ENCODE assay signal across 20 cellular contexts in the genomic region with DNA sequence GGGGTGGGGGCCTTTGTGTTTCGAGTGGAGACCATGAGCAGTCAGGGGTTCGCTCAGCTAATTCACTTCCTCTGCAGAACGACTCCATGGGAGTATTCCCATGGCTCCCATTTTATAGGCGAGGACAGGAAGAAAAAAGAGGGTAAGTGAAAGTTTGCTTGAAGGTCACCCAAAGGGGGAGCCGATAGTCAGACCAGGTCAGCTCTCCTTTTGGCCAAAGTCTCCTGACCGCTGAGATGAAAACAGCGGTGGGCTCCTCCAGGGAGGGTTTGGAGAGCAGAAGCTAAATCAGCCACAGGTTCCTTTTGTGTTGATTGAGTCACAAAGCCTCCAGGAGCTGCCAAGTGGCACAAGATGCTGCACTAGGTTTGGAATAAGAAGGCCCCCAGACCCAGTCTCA. TPM values are rescaled to one million over a fixed set of nuclear protein-coding genes. Genes with fewer than 3 reads are reported as not detected.
DNase-seq lines count a peak whose midpoint lies in the region; ATAC-seq and TF ChIP-seq lines count a peak whose summit lies in the region.
"Had no signal": no experiment of that assay in that cellular context is flagged by ENCODE, and none has a peak within 500 bp of the region (broad histone marks: within the 10 kb centered on the region; RNA-seq: fewer than 3 reads in every experiment).

No MANE protein-coding gene starts in this region.

- no peaks in the 10 kb centered on the region for H3K4me1 ChIP-seq in mammary epithelial cell (ENCODE audit: insufficient read depth, low read length)
- peaks cover 0 to 4% of the 10 kb centered on the region in 2 donors for H3K4me1 ChIP-seq in ascending aorta
- H3K4me1 ChIP-seq in iPS DF 6.9 (ENCODE audit: control insufficient read depth, insufficient read depth, low read length): no peaks in the 10 kb centered on the region
- peaks cover 0 to 14% (median 6%) of the 10 kb centered on the region in 4 donors for H3K4me1 ChIP-seq in tibial artery

- no peaks in the 10 kb centered on the region for H3K36me3 Mint-ChIP-seq in MCF 10A (ENCODE audit: insufficient read depth, unreplicated experiment)
- H3K36me3 Mint-ChIP-seq: activated naive CD4-positive, alpha-beta T cell treated with anti-CD3 and anti-CD28 coated beads, Interleukin-2, amount 50 U/mL, for 24 hours had no signal

- no peak overlapping the region for H3K27ac Mint-ChIP-seq in MCF 10A (ENCODE audit: low read depth, unreplicated experiment)
- H3K27ac Mint-ChIP-seq: activated naive CD4-positive, alpha-beta T cell treated with anti-CD3 and anti-CD28 coated beads, Interleukin-2, amount 50 U/mL, for 24 hours; memory B cell had no signal

- BruUV-seq in mammary epithelial cell (replicated peaks; lab: Mats Ljungman, UMichigan) (no TSS peak), MCF 10A (replicated peaks; lab: Mats Ljungman, UMichigan) (no TSS peak)

- H3K27me3 ChIP-seq in mammary epithelial cell (ENCODE audit: insufficient read depth, low read length) (no peaks in the 10 kb centered on the region), ascending aorta (no peaks in the 10 kb centered on the region), iPS DF 6.9 (ENCODE audit: control insufficient read depth, insufficient read depth, low read length) (no peaks in the 10 kb centered on the region), tibial artery (no peaks in the 10 kb centered on the region)

- POLR2A ChIA-PET in MCF 10A (lab: Yijun Ruan, JAX): interaction anchor here (0.6 kb wide), 1 partner anchor 851 kb away, joined by 3 read pairs; no protein-coding TSS in a partner anchor

- H3K4me3 ChIP-seq in mammary epithelial cell (replicated peaks in 1 of 3; ENCODE audit: insufficient read depth in 1 of 3, low read depth in 2 of 3, low read length in 3 of 3) (no peak overlapping the region), ascending aorta (no peak overlapping the region), iPS DF 6.9 (ENCODE audit: low read length) (no peak overlapping the region; the same call in 1 of the 2 replicates), tibial artery (no peak overlapping the region)
- H3K4me3 ChIP-seq: SK-N-MC, thoracic aorta had no signal

- no peak overlapping the region for H3K9ac ChIP-seq in mammary epithelial cell (ENCODE audit: insufficient read depth, low read length)

- intact Hi-C loops in mammary epithelial cell (cut with micrococcal nuclease): no loop called here
- intact Hi-C loops in MCF 10A (cut with micrococcal nuclease): no loop called here
- intact Hi-C loops in ascending aorta (cut with DNase I): no loop called here
- intact Hi-C loops in tibial artery (cut with DNase I; ENCODE audit: low total_unique reads): no loop called here

- no peak overlapping the region for H3K4me3 Mint-ChIP-seq in MCF 10A (ENCODE audit: unreplicated experiment)
- H3K4me3 Mint-ChIP-seq: activated naive CD4-positive, alpha-beta T cell treated with anti-CD3 and anti-CD28 coated beads, Interleukin-2, amount 50 U/mL, for 24 hours; memory B cell had no signal

- CTCF ChIA-PET in mammary epithelial cell (lab: Charles Lee; ENCODE audit: low non-redundant PET) (no interaction called here), MCF 10A (lab: Yijun Ruan, JAX) (no interaction called here)

- no peaks in the 10 kb centered on the region for H3K36me3 ChIP-seq in mammary epithelial cell (ENCODE audit: insufficient read depth, low read length)
- H3K36me3 ChIP-seq in ascending aorta: no peaks in the 10 kb centered on the region
- no peaks in the 10 kb centered on the region for H3K36me3 ChIP-seq in iPS DF 6.9 (ENCODE audit: control insufficient read depth, insufficient read depth, low read length)
- H3K36me3 ChIP-seq in tibial artery: no peaks in the 10 kb centered on the region
- H3K36me3 ChIP-seq: thoracic aorta had no signal

- dilution Hi-C loops in mammary epithelial cell (cut with HindIII; ENCODE audit: low sequenced_read_pairs): no loop called here

- peaks cover 17% of the 10 kb centered on the region for H3K9me3 ChIP-seq in mammary epithelial cell (replicated peaks; ENCODE audit: insufficient read depth, low read length)
- peaks cover 0 to 24% of the 10 kb centered on the region in 2 donors for H3K9me3 ChIP-seq in ascending aorta
- no peaks in the 10 kb centered on the region for H3K9me3 ChIP-seq in iPS DF 6.9 (ENCODE audit: control insufficient read depth, insufficient read depth, low read length)
- H3K9me3 ChIP-seq in tibial artery: peaks cover 0 to 8% (median 5%) of the 10 kb centered on the region in 3 donors

- 51% methylated on average over 7 of the region's 7 CpGs for WGBS in mammary epithelial cell (ENCODE audit: low coverage, missing lambda C conversion rate)
- no CpG with 5 or more reads among the region's 7 CpGs for WGBS in iPS DF 6.9 (ENCODE audit: insufficient coverage, insufficient read length)

- TF ChIP-seq CTCF in mammary epithelial cell (conservative IDR thresholded peaks at IDR 0.05 in 1 of 2, IDR thresholded peaks at IDR 0.05 in 1 of 2; ENCODE audit: extremely low read depth in 1 of 2, insufficient read depth in 1 of 2, low read depth in 1 of 2, low read length in 2 of 2) (no peak), MCF 10A (IDR thresholded peaks at IDR 0.05; ENCODE audit: unreplicated experiment) (no peak), ascending aorta (IDR thresholded peaks at IDR 0.05) (no peak), tibial artery (IDR thresholded peaks at IDR 0.05) (no peak)

- peaks cover 9% of the 10 kb centered on the region for H3K9me3 Mint-ChIP-seq in MCF 10A (ENCODE audit: unreplicated experiment)

- H2AFZ ChIP-seq in mammary epithelial cell (ENCODE audit: low read depth, low read length): peak overlapping the region; percentile 41

- in situ Hi-C loops in mammary epithelial cell (cut with MboI; ENCODE audit: low sequenced_read_pairs in 2 of 2): no loop called here

- no peak overlapping the region for H3K4me2 ChIP-seq in mammary epithelial cell (ENCODE audit: insufficient read depth, low read depth, low read length)

- H3K27me3 Mint-ChIP-seq in MCF 10A (ENCODE audit: insufficient read depth, unreplicated experiment): no peaks in the 10 kb centered on the region
- H3K27me3 Mint-ChIP-seq: activated naive CD4-positive, alpha-beta T cell treated with anti-CD3 and anti-CD28 coated beads, Interleukin-2, amount 50 U/mL, for 24 hours had no signal

- no peaks in the 10 kb centered on the region for H4K20me1 ChIP-seq in mammary epithelial cell (ENCODE audit: insufficient read depth, low read length)

- H3K27ac ChIP-seq in mammary epithelial cell (ENCODE audit: insufficient read depth, low read depth, low read length) (no peak overlapping the region), ascending aorta (peak overlapping the region; percentile 58 to 67), iPS DF 6.9 (ENCODE audit: low read length) (no peak overlapping the region), tibial artery (peak overlapping the region; percentile 69 to 73)
- H3K27ac ChIP-seq: epithelial cell of prostate, SK-N-MC, VCaP had no signal

- no peaks in the 10 kb centered on the region for H3K79me2 ChIP-seq in mammary epithelial cell (ENCODE audit: insufficient read depth, low read length)

- DNase-seq in mammary epithelial cell: no peak
- DNase-seq in MCF 10A (ENCODE audit: unreplicated experiment): no peak
- DNase-seq in ascending aorta (ENCODE audit: low spot score in 2 of 2): no peak
- peak; percentile 25 for DNase-seq in iPS DF 6.9 (ENCODE audit: low read depth, low spot score)
- no peak for DNase-seq in tibial artery
- DNase-seq in midbrain (lab: John Stamatoyannopoulos, UW): no peak
- DNase-seq in NCI-H2081 (lab: John Stamatoyannopoulos, UW): no peak
- DNase-seq: central memory CD4-positive, alpha-beta T cell; head of caudate nucleus; NCI-H2107; NCI-H774 had no signal

- H3K4me1 Mint-ChIP-seq in MCF 10A (ENCODE audit: insufficient read depth, unreplicated experiment): no peaks in the 10 kb centered on the region
- H3K4me1 Mint-ChIP-seq: activated naive CD4-positive, alpha-beta T cell treated with anti-CD3 and anti-CD28 coated beads, Interleukin-2, amount 50 U/mL, for 24 hours had no signal

- ATAC-seq in HG03565 (IDR thresholded peaks at IDR 0.05; ENCODE audit: unreplicated experiment): no peak

RNA-seq across cellular contexts. Expression of gene CTAGE1, which starts 34.1 kb away (rescaled TPM):
- not detected for total RNA-seq in mammary epithelial cell
- not detected for polyA plus RNA-seq in mammary epithelial cell
- polyA minus RNA-seq in mammary epithelial cell: not detected
- not detected in 2 replicates for total RNA-seq in MCF 10A (2022)
- not detected for total RNA-seq in ascending aorta
- total RNA-seq: LHCN-M2, posterior vena cava, thoracic aorta had no signal

Comparison
In these comparisons a context has a peak if more than half of its experiments do, and no peak if none do; other contexts are left out.
1. H3K27ac ChIP-seq: peak in ascending aorta (2 of 2) and tibial artery (2 of 2); none in mammary epithelial cell (single experiment) and iPS DF 6.9 (single experiment).